ENCODE assay signal across 16 cellular contexts in the genomic region with DNA sequence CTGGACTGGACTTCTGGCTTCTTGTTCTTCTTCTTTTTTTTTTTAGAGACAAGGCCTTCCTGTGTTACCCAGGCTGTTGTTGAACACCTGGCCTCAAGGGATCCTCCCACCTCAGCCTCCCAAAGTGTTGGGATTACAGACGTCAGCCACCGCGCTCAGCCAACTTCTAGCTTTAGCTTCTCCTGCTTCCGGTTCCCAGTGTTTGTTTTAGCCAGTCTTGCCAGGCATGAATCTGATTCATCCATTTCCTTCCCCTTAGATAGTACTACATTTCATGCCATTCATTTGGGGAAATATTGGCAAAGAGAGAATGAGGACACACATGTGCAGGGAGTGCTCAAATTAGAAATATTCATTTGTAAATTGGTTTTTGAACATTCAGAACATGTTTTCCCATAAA. TPM values are rescaled to one million over a fixed set of nuclear protein-coding genes. Genes with fewer than 3 reads are reported as not detected.
DNase-seq lines count a peak whose midpoint lies in the region; ATAC-seq and TF ChIP-seq lines count a peak whose summit lies in the region.
"Had no signal": no experiment of that assay in that cellular context is flagged by ENCODE, and none has a peak within 500 bp of the region (broad histone marks: within the 10 kb centered on the region; RNA-seq: fewer than 3 reads in every experiment).

No MANE protein-coding gene starts in this region.

- TF ChIP-seq POLR2A in prostate gland (IDR thresholded peaks at IDR 0.05): no peak

- no peaks in the 10 kb centered on the region for H3K36me3 ChIP-seq in prostate gland

- H3K27me3 ChIP-seq in prostate gland (replicated peaks; ENCODE audit: insufficient read depth): no peaks in the 10 kb centered on the region
- H3K27me3 ChIP-seq: heart left ventricle had no signal

- no peak for ATAC-seq in HG02970 (IDR thresholded peaks at IDR 0.05; ENCODE audit: low FRiP score, unreplicated experiment)
- ATAC-seq: activated CD4-positive, CD25-positive, alpha-beta regulatory T cell treated with anti-CD3 and anti-CD28 coated beads, Interleukin-2, amount 50 U/mL, for 24 hours; HCT116 had no signal

- H3K4me1 ChIP-seq in prostate gland (replicated peaks): no peaks in the 10 kb centered on the region

- DNase-seq in DMS53 (lab: John Stamatoyannopoulos, UW) (peak; percentile 6), DMS53 treated with DMSO at 0.1 percent for 48 hours (lab: John Stamatoyannopoulos, UW; ENCODE audit: unreplicated experiment) (no peak), T1000 (lab: John Stamatoyannopoulos, UW) (peak; percentile 16), fibroblast of mammary gland (ENCODE audit: low read depth) (peak; percentile 47), skeletal muscle cell (ENCODE audit: low read depth) (peak; percentile 36), NCI-H2029 treated with DMSO at 0.1 percent for 48 hours (lab: John Stamatoyannopoulos, UW) (no peak), prostate gland (ENCODE audit: low spot score) (no peak)
- DNase-seq: activated T-cell treated with anti-CD3 and anti-CD28 coated beads, Interleukin-2, amount 50 U/mL, for 24 hours; amniotic stem cell; COR-L47; heart left ventricle; NCI-H2171 treated with DMSO at 0.1 percent for 48 hours had no signal

- H3K27ac ChIP-seq in prostate gland: no peak overlapping the region
- H3K27ac ChIP-seq: 22Rv1, heart left ventricle had no signal

- TF ChIP-seq CTCF in fibroblast of mammary gland (conservative IDR thresholded peaks at IDR 0.05; ENCODE audit: control insufficient read depth, insufficient read depth, low read depth, low read length) (no peak), prostate gland (IDR thresholded peaks at IDR 0.05) (no peak)

- intact Hi-C loops in prostate gland (cut with DNase I): no loop called here

- H3K9me3 ChIP-seq in prostate gland: no peaks in the 10 kb centered on the region
- H3K9me3 ChIP-seq: heart left ventricle had no signal

- 89% methylated on average over 4 of the region's 4 CpGs for WGBS in prostate gland

- H3K4me3 ChIP-seq in fibroblast of mammary gland (ENCODE audit: control insufficient read depth, low read depth, low read length) (no peak overlapping the region), skeletal muscle cell (ENCODE audit: low read depth, low read length) (no peak overlapping the region), prostate gland (no peak overlapping the region)
- H3K4me3 ChIP-seq: heart left ventricle had no signal

RNA-seq across cellular contexts. Expression of a gene that starts 12.1 kb away (rescaled TPM):
- total RNA-seq in prostate gland: 100 to 1,000 TPM in 1 of 2 donors, 10 to 100 TPM in 1; 82.3 to 129 TPM

RNA-seq across cellular contexts. Expression of a gene that starts 32.9 kb away (rescaled TPM):
- total RNA-seq in prostate gland: 10 to 100 TPM; 10.8 to 15.6 TPM

RNA-seq across cellular contexts. Expression of a gene that starts 33.1 kb away (rescaled TPM):
- 10 to 100 TPM; 38.8 to 63.6 TPM for total RNA-seq in prostate gland

RNA-seq across cellular contexts. Expression of a gene that starts 50.7 kb away (rescaled TPM):
- total RNA-seq in prostate gland: 100 to 1,000 TPM in 1 of 2 donors, 10 to 100 TPM in 1; 92.2 to 218 TPM

RNA-seq across cellular contexts. Expression of a gene that starts 51.0 kb away (rescaled TPM):
- 10 to 100 TPM; 40.3 to 60.2 TPM for total RNA-seq in prostate gland

Comparison
In these comparisons a context has a peak if more than half of its experiments do, and no peak if none do; other contexts are left out.
1. DNase-seq: peak in DMS53 (single experiment), T1000 (single experiment), fibroblast of mammary gland (single experiment) and skeletal muscle cell (single experiment); none in DMS53 treated with DMSO at 0.1 percent for 48 hours (single experiment), NCI-H2029 treated with DMSO at 0.1 percent for 48 hours (single experiment) and prostate gland (single experiment).